ENCODE assay signal across 8 cellular contexts in genomic region chr18:33495278-33495677, GRCh38.
DNase-seq lines count a peak whose midpoint lies in the region; ATAC-seq and TF ChIP-seq lines count a peak whose summit lies in the region.

No MANE protein-coding gene starts in this region.

- peak; percentile 72 for TF ChIP-seq CTCF in VCaP (conservative IDR thresholded peaks at IDR 0.05)

- peak; percentile 39 for DNase-seq in NCI-H1105 (lab: John Stamatoyannopoulos, UW)
- DNase-seq in iPS-NIHi11 (ENCODE audit: low spot score), result peak; percentile 67
- DNase-seq in CD1c-positive myeloid dendritic cell (ENCODE audit: extremely low spot score), result no peak
- DNase-seq in activated naive CD4-positive, alpha-beta T cell treated with anti-CD3 and anti-CD28 coated beads, Interleukin-2, amount 50 U/mL, for 16 hours, result no peak
- no peak for DNase-seq in GF-D8 (lab: John Stamatoyannopoulos, UW)
- DNase-seq in activated gamma-delta T cell (lab: John Stamatoyannopoulos, UW), result no peak

- no peak overlapping the region for H3K27ac ChIP-seq in VCaP

- ATAC-seq in GM18867 (IDR thresholded peaks at IDR 0.05; ENCODE audit: unreplicated experiment), result peak; percentile 70

Comparison
In these comparisons a context has a peak if more than half of its experiments do, and no peak if none do; other contexts are left out.
1. DNase-seq: peak in NCI-H1105 (single experiment) and iPS-NIHi11 (single experiment); none in CD1c-positive myeloid dendritic cell (single experiment), activated naive CD4-positive, alpha-beta T cell treated with anti-CD3 and anti-CD28 coated beads, Interleukin-2, amount 50 U/mL, for 16 hours (single experiment), GF-D8 (single experiment) and activated gamma-delta T cell (single experiment).